Comparison of ENCODE assay signal across 8 cellular contexts in the genomic region with DNA sequence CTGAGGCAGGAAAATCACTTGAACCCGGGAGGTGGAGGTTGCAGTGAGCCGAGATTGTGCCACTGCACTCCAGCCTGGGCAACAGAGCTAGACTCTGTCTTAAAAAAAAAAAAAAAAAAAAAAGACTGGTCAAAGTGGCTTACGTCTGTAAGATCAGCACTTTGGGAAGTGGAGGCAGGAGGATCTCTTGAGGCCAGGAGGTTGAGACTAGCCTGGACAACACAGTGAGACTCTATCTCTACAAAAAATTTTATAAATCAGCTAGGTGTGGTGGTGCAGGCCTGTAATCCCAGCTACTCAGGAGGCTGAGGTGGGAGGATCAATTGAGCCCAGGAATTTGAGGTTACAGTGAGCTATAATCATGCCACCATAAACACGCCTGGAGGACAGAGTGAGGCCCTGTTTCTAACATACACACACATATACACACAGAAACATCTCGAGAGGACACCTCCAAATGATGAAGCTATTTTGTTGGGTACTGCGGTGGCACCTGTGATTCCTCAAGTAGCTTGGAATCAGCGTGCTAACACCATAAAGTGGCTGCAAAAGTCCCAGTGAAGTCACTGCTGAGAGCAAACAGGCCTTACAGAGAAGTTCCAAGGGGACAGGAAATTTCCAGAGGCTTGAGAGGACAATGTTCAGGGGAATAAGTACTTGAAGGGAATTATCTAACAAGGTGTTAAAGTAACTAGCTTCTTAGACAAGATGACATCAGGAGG. TPM values are rescaled to one million over a fixed set of nuclear protein-coding genes. Genes with fewer than 3 reads are reported as not detected.
A peak's percentile ranks its signal among the peaks of the same experiment; 100 is the strongest.
DNase-seq lines count a peak whose midpoint lies in the region; ATAC-seq and TF ChIP-seq lines count a peak whose summit lies in the region.

No MANE protein-coding gene starts in this region.

- no peak for DNase-seq in RWPE2 (ENCODE audit: low spot score)
- DNase-seq in esophagus muscularis mucosa (ENCODE audit: extremely low spot score) = no peak
- DNase-seq in gastrocnemius medialis = no peak
- DNase-seq in SIG-M5 treated with dmso at 0.1 percent for 504 hours (lab: John Stamatoyannopoulos, UW; ENCODE audit: unreplicated experiment) = no peak
- DNase-seq in DMS53 treated with DMSO at 0.1 percent for 48 hours (lab: John Stamatoyannopoulos, UW; ENCODE audit: unreplicated experiment) = no peak
- no peak for DNase-seq in GM03348 (ENCODE audit: low spot score)

- H3K27ac ChIP-seq in RWPE2 (ENCODE audit: poor library complexity, severe bottlenecking) = peak overlapping the region; percentile 73
- H3K27ac ChIP-seq in esophagus muscularis mucosa (replicated peaks in 1 of 4) = peak overlapping the region; percentile 91 to 98 (median 96)
- peak overlapping the region; percentile 89 to 99 (median 94) for H3K27ac ChIP-seq in gastrocnemius medialis

- intact Hi-C loops in esophagus muscularis mucosa (cut with DNase I) = no loop called here
- intact Hi-C loops in gastrocnemius medialis (cut with DNase I; ENCODE audit: low total_unique reads) = loop anchor here (2.0 kb wide), 1 partner anchor 132 kb away; no protein-coding TSS in a partner anchor

- TF ChIP-seq CTCF in GM12875 (IDR thresholded peaks at IDR 0.05; ENCODE audit: borderline replicate concordance, insufficient read depth, low read depth, low read length) (no peak), RWPE2 (IDR thresholded peaks at IDR 0.05; ENCODE audit: poor library complexity, severe bottlenecking) (no peak), esophagus muscularis mucosa (IDR thresholded peaks at IDR 0.05) (no peak), gastrocnemius medialis (IDR thresholded peaks at IDR 0.05 in 4 of 5, conservative IDR thresholded peaks at IDR 0.05 in 1 of 5) (no peak)

- H3K9me3 ChIP-seq in RWPE2 (ENCODE audit: severe bottlenecking) = no peaks in the 10 kb centered on the region
- no peaks in the 10 kb centered on the region for H3K9me3 ChIP-seq in esophagus muscularis mucosa
- no peaks in the 10 kb centered on the region for H3K9me3 ChIP-seq in gastrocnemius medialis

- H3K4me3 ChIP-seq in GM12875 (ENCODE audit: low read depth, low read length) (peak overlapping the region; percentile 98), RWPE2 (ENCODE audit: severe bottlenecking) (peak overlapping the region; percentile 96), esophagus muscularis mucosa (peak overlapping the region; percentile 80 to 95 (median 94)), gastrocnemius medialis (peak overlapping the region; percentile 79 to 95 (median 86))

- in situ Hi-C loops in gastrocnemius medialis (cut with MboI; ENCODE audit: low sequenced_read_pairs in 4 of 4) = no loop called here

- no peak for TF ChIP-seq EP300 in esophagus muscularis mucosa (IDR thresholded peaks at IDR 0.05)

- H3K4me1 ChIP-seq in RWPE2 (ENCODE audit: insufficient read depth, poor library complexity, severe bottlenecking) (peaks cover 10% of the 10 kb centered on the region), esophagus muscularis mucosa (peaks cover 50 to 79% (median 70%) of the 10 kb centered on the region in 4 donors), gastrocnemius medialis (peaks cover 38 to 49% of the 10 kb centered on the region in 2 donors)

- WGBS in esophagus muscularis mucosa = 79% methylated on average over 7 of the region's 7 CpGs

- H3K27me3 ChIP-seq in RWPE2 (ENCODE audit: insufficient read depth, poor library complexity, severe bottlenecking) (no peaks in the 10 kb centered on the region), esophagus muscularis mucosa (no peaks in the 10 kb centered on the region), gastrocnemius medialis (no peaks in the 10 kb centered on the region)

- ATAC-seq in RWPE2 (ENCODE audit: low read depth) (no peak), gastrocnemius medialis (no peak), GM18858 (IDR thresholded peaks at IDR 0.05; ENCODE audit: unreplicated experiment) (no peak)

- H3K36me3 ChIP-seq in RWPE2 (ENCODE audit: low read depth) (peaks cover 24% of the 10 kb centered on the region), esophagus muscularis mucosa (peaks cover 10 to 13% (median 11%) of the 10 kb centered on the region in 4 donors), gastrocnemius medialis (peaks cover 0 to 10% of the 10 kb centered on the region in 2 donors)

- TF ChIP-seq POLR2A in esophagus muscularis mucosa (IDR thresholded peaks at IDR 0.05; ENCODE audit: low read depth) = no peak
- TF ChIP-seq POLR2A in gastrocnemius medialis (IDR thresholded peaks at IDR 0.05) = no peak

RNA-seq across cellular contexts. Expression of gene NADK, which starts 1.4 kb away (rescaled TPM):
- total RNA-seq in esophagus muscularis mucosa (100 to 1,000 TPM in 1 of 4 donors, 10 to 100 TPM in 3; 66.4 to 119 (median 82.7) TPM), gastrocnemius medialis (10 to 100 TPM; 20.1 to 33.1 (median 32.5) TPM)

RNA-seq across cellular contexts. Expression of gene CDK11A, which starts 52.7 kb away (rescaled TPM):
- total RNA-seq in esophagus muscularis mucosa = 10 to 100 TPM; 18.2 to 46.9 (median 31.4) TPM
- 10 to 100 TPM in 3 of 4 donors, 1 to 10 TPM in 1; 9.0 to 14.6 (median 11.6) TPM for total RNA-seq in gastrocnemius medialis
